ENCODE assay signal across 1 cellular context in the genomic region with DNA sequence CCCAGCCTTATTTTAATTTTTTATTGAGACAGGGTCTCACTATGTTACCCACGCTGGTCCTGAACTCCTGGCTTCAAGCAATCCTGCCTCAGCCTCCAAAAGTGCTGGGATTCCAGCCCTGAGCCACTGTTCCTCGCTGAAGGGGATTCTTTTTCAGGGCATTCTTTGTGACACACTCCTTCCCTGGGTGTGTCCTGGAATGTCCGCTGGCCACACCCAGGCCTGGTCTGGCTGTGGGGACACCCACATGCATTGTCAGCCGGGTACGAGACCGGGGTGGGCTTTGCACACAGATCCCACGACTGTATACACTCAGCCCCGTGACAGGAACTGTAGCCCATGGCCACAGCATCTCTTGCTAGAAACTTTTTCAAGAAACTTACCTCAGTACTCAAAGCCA.
TF ChIP-seq lines count a peak whose summit lies in the region.

No MANE protein-coding gene starts in this region.

TF ChIP-seq in HCT116, 20 proteins besides CTCF, POLR2A, EP300 and RAD21:
- no peak for TF ChIP-seq REST (IDR thresholded peaks at IDR 0.05; ENCODE audit: low read depth)
- peak; percentile 52; the same call in 1 of the 2 replicates for TF ChIP-seq MAX (IDR thresholded peaks at IDR 0.05)
- TF ChIP-seq FOSL1 (IDR thresholded peaks at IDR 0.05; ENCODE audit: low read depth): peak; percentile 65; the same call in 1 of the 2 replicates
- peak; percentile 77 for TF ChIP-seq SP1 (IDR thresholded peaks at IDR 0.05; ENCODE audit: low read depth)
- no peak for TF ChIP-seq ZNF274 (IDR thresholded peaks at IDR 0.05; ENCODE audit: low read depth, low read length)
- TF ChIP-seq CBX3 (IDR thresholded peaks at IDR 0.05; ENCODE audit: low read depth): peak; percentile 65; the same call in 1 of the 2 replicates
- peak; percentile 56 for TF ChIP-seq POLR2AphosphoS5 (IDR thresholded peaks at IDR 0.05; ENCODE audit: low read depth, low read length)
